Comparison of ENCODE assay signal across 1 cellular context in the genomic region with DNA sequence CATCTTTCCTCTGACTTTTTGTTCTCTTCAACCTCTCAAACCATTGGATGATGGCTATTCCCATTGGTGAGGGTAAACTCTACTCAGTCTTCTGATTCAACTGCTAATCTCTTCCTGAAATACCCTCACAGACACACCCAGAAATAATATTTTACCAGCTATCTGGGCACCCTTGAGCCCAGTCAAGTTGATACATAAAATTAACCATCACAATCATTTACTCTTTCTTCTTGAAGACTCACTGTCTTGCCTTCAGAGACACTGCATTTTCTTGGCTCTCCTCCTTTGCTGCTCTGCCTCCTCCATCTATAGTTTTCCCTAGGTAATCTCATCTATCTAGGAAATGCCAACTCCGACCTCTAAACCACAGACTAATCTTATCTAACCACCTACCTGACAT.
TF ChIP-seq lines count a peak whose summit lies in the region.

No MANE protein-coding gene starts in this region.

TF ChIP-seq in SK-N-SH, 30 proteins besides CTCF, POLR2A, EP300 and RAD21 (continued from another document):
- TF ChIP-seq TEAD4 (IDR thresholded peaks at IDR 0.05; ENCODE audit: borderline replicate concordance, insufficient read depth) (no peak), TCF12 (IDR thresholded peaks at IDR 0.05) (no peak), FOXJ3 (CRISPR knock-in tag; IDR thresholded peaks at IDR 0.05) (no peak), SMC3 (IDR thresholded peaks at IDR 0.05; ENCODE audit: low read depth, low read length) (no peak), ELF1 (IDR thresholded peaks at IDR 0.05) (no peak)
- TF ChIP-seq, protein P1, sequence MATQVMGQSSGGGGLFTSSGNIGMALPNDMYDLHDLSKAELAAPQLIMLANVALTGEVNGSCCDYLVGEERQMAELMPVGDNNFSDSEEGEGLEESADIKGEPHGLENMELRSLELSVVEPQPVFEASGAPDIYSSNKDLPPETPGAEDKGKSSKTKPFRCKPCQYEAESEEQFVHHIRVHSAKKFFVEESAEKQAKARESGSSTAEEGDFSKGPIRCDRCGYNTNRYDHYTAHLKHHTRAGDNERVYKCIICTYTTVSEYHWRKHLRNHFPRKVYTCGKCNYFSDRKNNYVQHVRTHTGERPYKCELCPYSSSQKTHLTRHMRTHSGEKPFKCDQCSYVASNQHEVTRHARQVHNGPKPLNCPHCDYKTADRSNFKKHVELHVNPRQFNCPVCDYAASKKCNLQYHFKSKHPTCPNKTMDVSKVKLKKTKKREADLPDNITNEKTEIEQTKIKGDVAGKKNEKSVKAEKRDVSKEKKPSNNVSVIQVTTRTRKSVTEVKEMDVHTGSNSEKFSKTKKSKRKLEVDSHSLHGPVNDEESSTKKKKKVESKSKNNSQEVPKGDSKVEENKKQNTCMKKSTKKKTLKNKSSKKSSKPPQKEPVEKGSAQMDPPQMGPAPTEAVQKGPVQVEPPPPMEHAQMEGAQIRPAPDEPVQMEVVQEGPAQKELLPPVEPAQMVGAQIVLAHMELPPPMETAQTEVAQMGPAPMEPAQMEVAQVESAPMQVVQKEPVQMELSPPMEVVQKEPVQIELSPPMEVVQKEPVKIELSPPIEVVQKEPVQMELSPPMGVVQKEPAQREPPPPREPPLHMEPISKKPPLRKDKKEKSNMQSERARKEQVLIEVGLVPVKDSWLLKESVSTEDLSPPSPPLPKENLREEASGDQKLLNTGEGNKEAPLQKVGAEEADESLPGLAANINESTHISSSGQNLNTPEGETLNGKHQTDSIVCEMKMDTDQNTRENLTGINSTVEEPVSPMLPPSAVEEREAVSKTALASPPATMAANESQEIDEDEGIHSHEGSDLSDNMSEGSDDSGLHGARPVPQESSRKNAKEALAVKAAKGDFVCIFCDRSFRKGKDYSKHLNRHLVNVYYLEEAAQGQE (IDR thresholded peaks at IDR 0.05; ENCODE audit: low read depth, low read length), result no peak
- TF ChIP-seq, protein P2, sequence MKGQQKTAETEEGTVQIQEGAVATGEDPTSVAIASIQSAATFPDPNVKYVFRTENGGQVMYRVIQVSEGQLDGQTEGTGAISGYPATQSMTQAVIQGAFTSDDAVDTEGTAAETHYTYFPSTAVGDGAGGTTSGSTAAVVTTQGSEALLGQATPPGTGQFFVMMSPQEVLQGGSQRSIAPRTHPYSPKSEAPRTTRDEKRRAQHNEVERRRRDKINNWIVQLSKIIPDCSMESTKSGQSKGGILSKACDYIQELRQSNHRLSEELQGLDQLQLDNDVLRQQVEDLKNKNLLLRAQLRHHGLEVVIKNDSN (IDR thresholded peaks at IDR 0.05; ENCODE audit: borderline replicate concordance, low read depth), result no peak
- TF ChIP-seq, protein P3, sequence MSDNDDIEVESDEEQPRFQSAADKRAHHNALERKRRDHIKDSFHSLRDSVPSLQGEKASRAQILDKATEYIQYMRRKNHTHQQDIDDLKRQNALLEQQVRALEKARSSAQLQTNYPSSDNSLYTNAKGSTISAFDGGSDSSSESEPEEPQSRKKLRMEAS (IDR thresholded peaks at IDR 0.05; ENCODE audit: low read depth), result no peak
